In the genomic region with DNA sequence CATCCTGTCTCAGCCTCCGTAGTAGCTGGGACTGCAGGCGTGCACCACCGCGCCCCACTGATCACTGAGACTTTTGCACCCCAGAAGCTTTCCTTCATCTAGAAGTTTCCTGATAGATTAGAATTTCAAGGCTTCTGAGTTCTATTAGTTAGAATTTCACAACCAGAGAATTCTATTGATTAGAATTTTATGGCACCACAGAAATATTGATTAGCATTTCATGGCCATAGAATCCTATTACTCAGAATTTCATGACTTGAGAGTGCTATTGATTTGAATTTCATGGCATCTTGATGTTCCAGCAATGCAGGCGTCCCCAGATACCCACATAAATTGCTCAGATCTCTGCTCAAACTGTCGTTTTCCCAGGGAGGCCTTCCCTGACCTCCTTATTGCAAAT, we compare ENCODE assay signal across 36 cellular contexts.
"Had no signal": no experiment of that assay in that cellular context is flagged by ENCODE, and none has a peak within 500 bp of the region (broad histone marks: within the 10 kb centered on the region; RNA-seq: fewer than 3 reads in every experiment).

No MANE protein-coding gene starts in this region.

- H3K9ac ChIP-seq: SK-N-SH had no signal

- H3K9me3 Mint-ChIP-seq: activated B cell treated with CpG ODN at 0.5 μM for 24 hours; activated CD4-positive, alpha-beta memory T cell treated with anti-CD3 and anti-CD28 coated beads for 36 hours; activated naive CD4-positive, alpha-beta T cell treated with anti-CD3 and anti-CD28 coated beads for 36 hours; activated naive CD4-positive, alpha-beta T cell treated with anti-CD3 and anti-CD28 coated beads, Interleukin-2, amount 50 U/mL, for 72 hours; activated naive CD8-positive, alpha-beta T cell treated with anti-CD3 and anti-CD28 coated beads, Interleukin-2, amount 50 U/mL, for 24 hours; activated T-cell treated with anti-CD3 and anti-CD28 coated beads, Interleukin-2, amount 50 U/mL, for 4 hours; activated T-helper 1 cell treated with anti-CD3 and anti-CD28 coated beads, Interleukin-12 subunit alpha, Interleukin-12 subunit beta, Interleukin-2, Interleukin-4 antibody, amounts not matched to agents 30 ng/mL and 10 ng/mL and 1 ng/mL, durations not matched to agents 14 hours and 24 hours and 36 hours; T-helper 1 cell treated with Interleukin-12 subunit alpha and Interleukin-12 subunit beta and Interleukin-4 antibody, amounts not matched to agents 30 μg/mL and 1 μg/mL, for 36 hours; T-helper 2 cell treated with Interferon-gamma antibody and Interleukin-4, amounts not matched to agents 5 μg/mL and 100 μg/mL, for 36 hours had no signal

- H3K27ac Mint-ChIP-seq: activated B cell treated with CpG ODN at 0.5 μM for 24 hours; activated CD4-positive, alpha-beta memory T cell treated with anti-CD3 and anti-CD28 coated beads for 36 hours; activated naive CD4-positive, alpha-beta T cell treated with anti-CD3 and anti-CD28 coated beads for 36 hours; activated naive CD4-positive, alpha-beta T cell treated with anti-CD3 and anti-CD28 coated beads, Interleukin-2, amount 50 U/mL, for 72 hours; activated naive CD8-positive, alpha-beta T cell treated with anti-CD3 and anti-CD28 coated beads, Interleukin-2, amount 50 U/mL, for 24 hours; activated T-helper 1 cell treated with anti-CD3 and anti-CD28 coated beads, Interleukin-12 subunit alpha, Interleukin-12 subunit beta, Interleukin-2, Interleukin-4 antibody, amounts not matched to agents 30 ng/mL and 10 ng/mL and 1 ng/mL, durations not matched to agents 14 hours and 24 hours and 36 hours; T-helper 1 cell treated with Interleukin-12 subunit alpha and Interleukin-12 subunit beta and Interleukin-4 antibody, amounts not matched to agents 30 μg/mL and 1 μg/mL, for 36 hours; T-helper 2 cell treated with Interferon-gamma antibody and Interleukin-4, amounts not matched to agents 5 μg/mL and 100 μg/mL, for 36 hours had no signal

- H3K36me3 ChIP-seq: brain microvascular endothelial cell, MG63, Peyer's patch, SJSA1 had no signal

- H3K27me3 ChIP-seq: MG63, Peyer's patch, SJSA1 had no signal

- H3K36me3 Mint-ChIP-seq: activated CD4-positive, alpha-beta memory T cell treated with anti-CD3 and anti-CD28 coated beads for 36 hours; activated naive CD4-positive, alpha-beta T cell treated with anti-CD3 and anti-CD28 coated beads, Interleukin-2, amount 50 U/mL, for 72 hours had no signal

- H3K4me1 ChIP-seq: SJSA1 had no signal

- ATAC-seq: activated naive CD4-positive, alpha-beta T cell treated with anti-CD3 and anti-CD28 coated beads, Interleukin-2, amount 50 U/mL, for 72 hours; activated naive CD8-positive, alpha-beta T cell treated with anti-CD3 and anti-CD28 coated beads, Interleukin-2, amount 50 U/mL, for 24 hours; activated T-cell treated with anti-CD3 and anti-CD28 coated beads, Interleukin-2, amount 50 U/mL, for 4 hours; PC-3 had no signal

- H3K27ac ChIP-seq: brain microvascular endothelial cell, Peyer's patch, SJSA1 had no signal

- H3K4me3 Mint-ChIP-seq: activated B cell treated with CpG ODN at 0.5 μM for 24 hours; activated CD4-positive, alpha-beta memory T cell treated with anti-CD3 and anti-CD28 coated beads for 36 hours; activated naive CD4-positive, alpha-beta T cell treated with anti-CD3 and anti-CD28 coated beads for 36 hours; activated naive CD8-positive, alpha-beta T cell treated with anti-CD3 and anti-CD28 coated beads, Interleukin-2, amount 50 U/mL, for 24 hours; activated T-cell treated with anti-CD3 and anti-CD28 coated beads, Interleukin-2, amount 50 U/mL, for 4 hours; activated T-helper 1 cell treated with anti-CD3 and anti-CD28 coated beads, Interleukin-12 subunit alpha, Interleukin-12 subunit beta, Interleukin-2, Interleukin-4 antibody, amounts not matched to agents 30 ng/mL and 10 ng/mL and 1 ng/mL, durations not matched to agents 14 hours and 24 hours and 36 hours; T-helper 1 cell treated with Interleukin-12 subunit alpha and Interleukin-12 subunit beta and Interleukin-4 antibody, amounts not matched to agents 30 μg/mL and 1 μg/mL, for 36 hours; T-helper 2 cell treated with Interferon-gamma antibody and Interleukin-4, amounts not matched to agents 5 μg/mL and 100 μg/mL, for 36 hours had no signal

- FAIRE-seq: TTC549 had no signal

- H3K4me1 Mint-ChIP-seq: activated naive CD8-positive, alpha-beta T cell treated with anti-CD3 and anti-CD28 coated beads, Interleukin-2, amount 50 U/mL, for 24 hours had no signal

- H3K27me3 Mint-ChIP-seq: activated B cell treated with CpG ODN at 0.5 μM for 24 hours; activated CD4-positive, alpha-beta memory T cell treated with anti-CD3 and anti-CD28 coated beads for 36 hours; activated naive CD8-positive, alpha-beta T cell treated with anti-CD3 and anti-CD28 coated beads, Interleukin-2, amount 50 U/mL, for 24 hours had no signal

- H3K9me3 ChIP-seq: MG63, Peyer's patch, SJSA1, SK-N-SH had no signal

- DNase-seq: activated B cell treated with CpG ODN at 0.5 μM for 24 hours; activated CD4-positive, alpha-beta memory T cell treated with anti-CD3 and anti-CD28 coated beads for 36 hours; activated CD4-positive, alpha-beta T cell treated with anti-CD3 and anti-CD28 coated beads for 4 hours; activated CD4-positive, alpha-beta T cell treated with anti-CD3 and anti-CD28 coated beads, Interleukin-2, amount 50 U/mL, for 1 hour; activated CD4-positive, CD25-positive, alpha-beta regulatory T cell treated with anti-CD3 and anti-CD28 coated beads, Interleukin-2, amount 50 U/mL, for 72 hours; activated CD8-positive, alpha-beta memory T cell treated with anti-CD3 and anti-CD28 coated beads, Interleukin-2, amount 50 U/mL, for 4 hours; activated gamma-delta T cell treated with Interleukin-2 at 50 U/mL for 16 hours; activated naive CD4-positive, alpha-beta T cell treated with anti-CD3 and anti-CD28 coated beads for 36 hours; activated naive CD8-positive, alpha-beta T cell treated with anti-CD3 and anti-CD28 coated beads, Interleukin-2, amount 50 U/mL, for 24 hours; activated T-cell treated with anti-CD3 and anti-CD28 coated beads for 4 hours; activated T-cell treated with anti-CD3 and anti-CD28 coated beads, Interleukin-2, amount 50 U/mL, for 4 hours; anterior cingulate cortex; brain microvascular endothelial cell; central memory CD4-positive, alpha-beta T cell; Kasumi-1; MG63; NCI-H1092 treated with DMSO at 0.1 percent for 48 hours; NCI-H146; NCI-H187; NCI-H2029 treated with DMSO at 0.1 percent for 48 hours; NCI-H2107; NCI-H345; NCI-H526; NCI-H748 treated with DMSO at 0.1 percent for 48 hours; NK-92 treated with Interleukin-12 subunit alpha and Interleukin-12 subunit beta, amount 100 ng/mL, for 24 hours; PC-3; Peyer's patch; RPMI8226; SHP77 treated with DMSO at 0.1 percent for 48 hours; SK-N-SH had no signal

- H3K4me3 ChIP-seq: MG63, Peyer's patch, SJSA1 had no signal

- H3K4me2 ChIP-seq: SK-N-SH had no signal
